Comparison of ENCODE assay signal across 9 cellular contexts in the genomic region with DNA sequence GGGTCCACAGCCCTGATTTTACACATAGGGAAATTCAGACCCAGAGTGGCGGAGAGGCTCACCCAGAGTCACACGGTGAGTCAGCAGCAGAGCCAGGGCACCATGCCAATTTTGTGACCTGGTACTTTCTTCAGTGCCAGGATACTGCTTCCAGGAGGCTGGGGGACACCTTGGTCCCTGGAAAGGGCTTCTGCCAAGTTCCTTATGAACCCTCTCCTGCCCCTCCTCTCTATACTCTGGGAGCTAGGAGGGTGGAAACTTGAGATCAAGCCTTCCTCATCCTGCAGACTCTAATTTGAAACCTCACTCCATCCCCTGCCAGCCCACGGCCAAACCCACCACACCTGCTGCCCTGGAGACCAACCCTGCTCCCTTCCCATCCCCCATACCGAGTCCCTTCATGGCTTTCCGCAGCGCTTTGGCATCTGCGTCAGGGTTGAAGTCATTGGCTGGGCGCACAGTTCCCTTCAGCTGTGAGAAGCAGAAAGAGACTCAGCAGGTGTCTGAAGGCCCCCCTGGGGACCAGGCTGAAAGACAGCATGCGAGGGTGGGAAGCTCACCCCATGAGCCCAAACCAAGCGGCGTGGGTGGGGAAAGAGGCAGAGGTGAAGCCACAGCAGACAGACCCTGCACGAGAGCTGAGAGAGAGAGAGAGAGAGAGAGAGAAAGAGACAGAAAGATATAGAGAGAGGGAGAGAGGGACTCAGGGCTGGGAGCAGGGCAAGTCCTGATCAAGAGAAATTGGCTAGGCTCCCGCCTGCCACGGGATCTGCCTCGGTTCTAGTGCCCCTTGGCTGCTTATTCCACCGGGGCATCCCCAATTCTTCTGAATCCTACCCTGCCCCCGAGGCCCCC. TPM values are rescaled to one million over a fixed set of nuclear protein-coding genes. Genes with fewer than 3 reads are reported as not detected.
A peak's percentile ranks its signal among the peaks of the same experiment; 100 is the strongest.
DNase-seq lines count a peak whose midpoint lies in the region; ATAC-seq and TF ChIP-seq lines count a peak whose summit lies in the region.
"Had no signal": no experiment of that assay in that cellular context is flagged by ENCODE, and none has a peak within 500 bp of the region (broad histone marks: within the 10 kb centered on the region; RNA-seq: fewer than 3 reads in every experiment).

No MANE protein-coding gene starts in this region.

- H3K9me3 Mint-ChIP-seq in naive thymus-derived CD8-positive, alpha-beta T cell, result no peaks in the 10 kb centered on the region

- H3K4me3 Mint-ChIP-seq in naive thymus-derived CD8-positive, alpha-beta T cell, result peak overlapping the region; percentile 47 to 97 (median 72)

- no peak for TF ChIP-seq RAD21 in HCT116 (IDR thresholded peaks at IDR 0.05; ENCODE audit: low read depth)

- peaks cover 12 to 89% (median 40%) of the 10 kb centered on the region in 3 donors for H3K36me3 Mint-ChIP-seq in naive thymus-derived CD8-positive, alpha-beta T cell

- POLR2A ChIA-PET in HCT116 (lab: Charles Lee), result interaction anchor here (0.6 kb wide), 1 partner anchor 561 kb away, joined by 3 read pairs; no protein-coding TSS in a partner anchor
- POLR2A ChIA-PET in naive thymus-derived CD8-positive, alpha-beta T cell (lab: Charles Lee), result interaction anchor here (0.7 to 4.1 kb wide), 11 partner anchors 18 to 105 kb away, joined by 3 to 39 read pairs (median 4); a partner anchor contains a TSS

- H3K4me3 ChIP-seq in HCT116 (replicated peaks in 1 of 2; ENCODE audit: low read depth in 1 of 2, low read length in 2 of 2) (no peak overlapping the region), lower leg skin (ENCODE audit: low read depth, poor library complexity, severe bottlenecking) (no peak overlapping the region)
- H3K4me3 ChIP-seq: skin epidermis had no signal

- no peak overlapping the region; the same call in 1 of the 2 replicates for H3K27ac ChIP-seq in HCT116 (ENCODE audit: low read depth, low read length)

- peak overlapping the region; percentile 89 to 98 (median 96) for H3K27ac Mint-ChIP-seq in naive thymus-derived CD8-positive, alpha-beta T cell

- peak; percentile 49; the same call in 1 of the 2 replicates for ATAC-seq in HCT116
- peak; percentile 67 to 80 for ATAC-seq in naive thymus-derived CD8-positive, alpha-beta T cell

- H3K4me2 ChIP-seq in HCT116 (ENCODE audit: low read length), result 0 out of 2 replicates have a peak overlapping the region, but pooled peaks have one; percentile 25

- no peak for TF ChIP-seq CTCF in HCT116 (IDR thresholded peaks at IDR 0.05 in 2 of 3, conservative IDR thresholded peaks at IDR 0.05 in 1 of 3; ENCODE audit: borderline replicate concordance in 1 of 3, insufficient read depth in 1 of 3, low read depth in 2 of 3, low read length in 2 of 3)
- TF ChIP-seq CTCF in lower leg skin (IDR thresholded peaks at IDR 0.05), result no peak

- CTCF ChIA-PET in HCT116 (lab: Charles Lee), result interaction anchor here (0.9 to 3.7 kb wide), 3 partner anchors 34 to 41 kb away, joined by 3 to 107 read pairs (median 11); a partner anchor contains a TSS

- RAD21 ChIA-PET in HCT116 (lab: Charles Lee; ENCODE audit: low non-redundant PET in 1 of 2, low total read pairs in 2 of 2, uncharacterized antibody in 2 of 2, unreplicated experiment in 2 of 2), result no interaction called here

- no peaks in the 10 kb centered on the region for H3K79me2 ChIP-seq in HCT116 (ENCODE audit: insufficient read depth, low read length)

- H3K9ac ChIP-seq in HCT116 (ENCODE audit: low read length), result no peak overlapping the region

- H3K4me1 Mint-ChIP-seq in naive thymus-derived CD8-positive, alpha-beta T cell, result peaks cover 29 to 59% (median 53%) of the 10 kb centered on the region in 4 donors

- H3K27me3 Mint-ChIP-seq in naive thymus-derived CD8-positive, alpha-beta T cell, result no peaks in the 10 kb centered on the region

- H4K20me1 ChIP-seq in HCT116 (ENCODE audit: insufficient read depth), result no peaks in the 10 kb centered on the region

- H3K36me3 ChIP-seq in HCT116 (ENCODE audit: control insufficient read depth in 1 of 2, insufficient read depth in 2 of 2, low read length in 2 of 2), result peaks cover 4 to 20% of the 10 kb centered on the region in 2 experiments

- DNase-seq in NCI-H1417 (lab: John Stamatoyannopoulos, UW) (peak in 2 of 3 experiments; percentile 30 to 52), NCI-H1417 treated with DMSO at 0.1 percent for 48 hours (lab: John Stamatoyannopoulos, UW) (no peak), HCT116 (ENCODE audit: low read depth, low spot score) (no peak), NCI-H1105 treated with DMSO at 0.1 percent for 48 hours (lab: John Stamatoyannopoulos, UW) (peak; percentile 27), amniotic stem cell (lab: John Stamatoyannopoulos, UW) (no peak), lower leg skin (ENCODE audit: low spot score in 2 of 2) (no peak)
- DNase-seq in activated naive CD8-positive, alpha-beta T cell treated with anti-CD3 and anti-CD28 coated beads, Interleukin-2, amount 50 U/mL, for 16 hours (ENCODE audit: low read depth, low spot score), result peak; percentile 51
- DNase-seq in naive thymus-derived CD8-positive, alpha-beta T cell, result peak; percentile 16 to 75 (median 42)

- intact Hi-C loops in HCT116 (cut with micrococcal nuclease), result no loop called here
- intact Hi-C loops in lower leg skin (cut with DNase I; ENCODE audit: low total_unique reads), result loop anchor here (10.0 kb wide), 2 partner anchors 111 to 191 kb away; no protein-coding TSS in a partner anchor

- no peaks in the 10 kb centered on the region for H3K27me3 ChIP-seq in HCT116 (ENCODE audit: insufficient read depth, low read length)

- H3K9me2 ChIP-seq in HCT116 (ENCODE audit: insufficient read depth), result no peaks in the 10 kb centered on the region

- TF ChIP-seq POLR2A in HCT116 (IDR thresholded peaks at IDR 0.05; ENCODE audit: borderline replicate concordance, extremely low read depth, insufficient read depth, insufficient read length), result no peak
- TF ChIP-seq POLR2A in lower leg skin (IDR thresholded peaks at IDR 0.05), result no peak

- BruUV-seq in HCT116 (replicated peaks; lab: Mats Ljungman, UMichigan), result no TSS peak

- H3K4me1 ChIP-seq in HCT116 (ENCODE audit: control insufficient read depth in 1 of 2, insufficient read depth in 2 of 2, low read length in 2 of 2), result peaks cover 0 to 12% of the 10 kb centered on the region in 2 experiments; a peak in 2 of 4 replicates

- 72 to 73% methylated on average over 17 of the region's 17 CpGs for WGBS in lower leg skin, 2 donors

- H2AFZ ChIP-seq in HCT116 (ENCODE audit: low read depth, low read length, poor library complexity, severe bottlenecking), result no peak overlapping the region

- H3K9me3 ChIP-seq in HCT116 (ENCODE audit: control insufficient read depth in 1 of 2, insufficient read depth in 1 of 2, low read depth in 1 of 2, low read length in 2 of 2), result no peaks in the 10 kb centered on the region

TF ChIP-seq in HCT116, 20 proteins besides CTCF, POLR2A, EP300 and RAD21 (continues in another document):
- TF ChIP-seq SP1 (IDR thresholded peaks at IDR 0.05; ENCODE audit: low read depth) (no peak), ZFX (IDR thresholded peaks at IDR 0.05) (no peak), SIN3A (IDR thresholded peaks at IDR 0.05; ENCODE audit: low read depth) (no peak), EGR1 (IDR thresholded peaks at IDR 0.05; ENCODE audit: low read depth) (no peak), SRF (IDR thresholded peaks at IDR 0.05; ENCODE audit: low read depth) (no peak), EZH2 (IDR thresholded peaks at IDR 0.05) (no peak), ELF1 (IDR thresholded peaks at IDR 0.05; ENCODE audit: borderline replicate concordance, low read depth) (no peak), FOSL1 (IDR thresholded peaks at IDR 0.05; ENCODE audit: low read depth) (no peak)
- TF ChIP-seq, protein P1, sequence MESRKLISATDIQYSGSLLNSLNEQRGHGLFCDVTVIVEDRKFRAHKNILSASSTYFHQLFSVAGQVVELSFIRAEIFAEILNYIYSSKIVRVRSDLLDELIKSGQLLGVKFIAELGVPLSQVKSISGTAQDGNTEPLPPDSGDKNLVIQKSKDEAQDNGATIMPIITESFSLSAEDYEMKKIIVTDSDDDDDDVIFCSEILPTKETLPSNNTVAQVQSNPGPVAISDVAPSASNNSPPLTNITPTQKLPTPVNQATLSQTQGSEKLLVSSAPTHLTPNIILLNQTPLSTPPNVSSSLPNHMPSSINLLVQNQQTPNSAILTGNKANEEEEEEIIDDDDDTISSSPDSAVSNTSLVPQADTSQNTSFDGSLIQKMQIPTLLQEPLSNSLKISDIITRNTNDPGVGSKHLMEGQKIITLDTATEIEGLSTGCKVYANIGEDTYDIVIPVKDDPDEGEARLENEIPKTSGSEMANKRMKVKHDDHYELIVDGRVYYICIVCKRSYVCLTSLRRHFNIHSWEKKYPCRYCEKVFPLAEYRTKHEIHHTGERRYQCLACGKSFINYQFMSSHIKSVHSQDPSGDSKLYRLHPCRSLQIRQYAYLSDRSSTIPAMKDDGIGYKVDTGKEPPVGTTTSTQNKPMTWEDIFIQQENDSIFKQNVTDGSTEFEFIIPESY (IDR thresholded peaks at IDR 0.05; ENCODE audit: extremely low read depth, insufficient replicate concordance, low read length), result no peak
- TF ChIP-seq, protein P2, sequence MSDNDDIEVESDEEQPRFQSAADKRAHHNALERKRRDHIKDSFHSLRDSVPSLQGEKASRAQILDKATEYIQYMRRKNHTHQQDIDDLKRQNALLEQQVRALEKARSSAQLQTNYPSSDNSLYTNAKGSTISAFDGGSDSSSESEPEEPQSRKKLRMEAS (IDR thresholded peaks at IDR 0.05), result no peak

RNA-seq across cellular contexts. Expression of a gene that starts 33.5 kb away (rescaled TPM):
- total RNA-seq in HCT116 (2021; ENCODE audit: unreplicated experiment) (71.9 TPM), lower leg skin (10 to 100 TPM; 34.2 to 68.4 (median 43.3) TPM)
- 69.4 and 76.3 TPM in 2 replicates for polyA plus RNA-seq in HCT116 (2012)
- total RNA-seq in naive thymus-derived CD8-positive, alpha-beta T cell, result 100 to 1,000 TPM; 334 to 359 TPM
- polyA plus RNA-seq in naive thymus-derived CD8-positive, alpha-beta T cell, result 100 to 1,000 TPM; 242 to 318 (median 254) TPM

RNA-seq across cellular contexts. Expression of a gene that starts 43.3 kb away (rescaled TPM):
- total RNA-seq in HCT116 (2021; ENCODE audit: unreplicated experiment) (46.0 TPM), lower leg skin (100 to 1,000 TPM in 1 of 4 donors, 10 to 100 TPM in 3; 91.2 to 123 (median 98.1) TPM)
- 58.7 and 63.9 TPM in 2 replicates for polyA plus RNA-seq in HCT116 (2012)
- 100 to 1,000 TPM; 138 to 140 TPM for total RNA-seq in naive thymus-derived CD8-positive, alpha-beta T cell
- 10 to 100 TPM; 25.6 to 37.5 (median 29.8) TPM for polyA plus RNA-seq in naive thymus-derived CD8-positive, alpha-beta T cell

Comparison
In these comparisons a context has a peak if more than half of its experiments do, and no peak if none do; other contexts are left out.
1. DNase-seq: peak in NCI-H1417 (2 of 3), NCI-H1105 treated with DMSO at 0.1 percent for 48 hours (single experiment), activated naive CD8-positive, alpha-beta T cell treated with anti-CD3 and anti-CD28 coated beads, Interleukin-2, amount 50 U/mL, for 16 hours (single experiment) and naive thymus-derived CD8-positive, alpha-beta T cell (10 of 10); none in NCI-H1417 treated with DMSO at 0.1 percent for 48 hours (single experiment), HCT116 (single experiment), amniotic stem cell (single experiment) and lower leg skin (0 of 2).